In genomic region chr16:70696368-70696767, GRCh38 we compare ENCODE assay signal across 13 cellular contexts. TPM values are rescaled to one million over a fixed set of nuclear protein-coding genes. Genes with fewer than 3 reads are reported as not detected.
DNase-seq lines count a peak whose midpoint lies in the region; ATAC-seq and TF ChIP-seq lines count a peak whose summit lies in the region.
"Had no signal": no experiment of that assay in that cellular context is flagged by ENCODE, and none has a peak within 500 bp of the region (broad histone marks: within the 10 kb centered on the region; RNA-seq: fewer than 3 reads in every experiment).

No MANE protein-coding gene starts in this region.

- H3K9ac ChIP-seq in SK-N-SH, result no peak overlapping the region

- TF ChIP-seq EP300 in SK-N-SH (IDR thresholded peaks at IDR 0.05; ENCODE audit: borderline replicate concordance in 1 of 2, low read depth in 1 of 2, low read length in 1 of 2), result no peak
- no peak for TF ChIP-seq EP300 in gastroesophageal sphincter (IDR thresholded peaks at IDR 0.05)

- H3K4me3 ChIP-seq in SK-N-SH (ENCODE audit: low read depth in 2 of 2, low read length in 1 of 2), result no peak overlapping the region
- no peak overlapping the region for H3K4me3 ChIP-seq in RWPE2 (ENCODE audit: severe bottlenecking)
- no peak overlapping the region for H3K4me3 ChIP-seq in gastroesophageal sphincter
- no peak overlapping the region for H3K4me3 ChIP-seq in spleen

- H3K27me3 Mint-ChIP-seq in stimulated activated memory B cell treated with anti-CD40 and anti-IgM and Interleukin-4, amounts not matched to agents 10 μg/mL and 1 μg/mL and 100 μg/mL, for 72 hours, result no peaks in the 10 kb centered on the region
- H3K27me3 Mint-ChIP-seq: naive B cell had no signal

- TF ChIP-seq CTCF in SK-N-SH (IDR thresholded peaks at IDR 0.05) (no peak), RWPE2 (IDR thresholded peaks at IDR 0.05; ENCODE audit: poor library complexity, severe bottlenecking) (no peak), gastroesophageal sphincter (IDR thresholded peaks at IDR 0.05) (no peak), spleen (IDR thresholded peaks at IDR 0.05 in 8 of 11, conservative IDR thresholded peaks at IDR 0.05 in 3 of 11) (no peak)

- H3K27ac ChIP-seq in SK-N-SH (ENCODE audit: low read depth in 2 of 2, low read length in 1 of 2) (peak overlapping the region; percentile 33 to 89; a peak in 3 of 4 replicates), RWPE2 (ENCODE audit: poor library complexity, severe bottlenecking) (peak overlapping the region; percentile 92), gastroesophageal sphincter (peak overlapping the region in 3 of 4 donors; percentile 97 to 98 (median 97)), spleen (peak overlapping the region; percentile 27 to 90 (median 76))
- H3K27ac ChIP-seq: 22Rv1 had no signal

- H3K4me1 ChIP-seq in SK-N-SH (ENCODE audit: control insufficient read depth in 1 of 2, insufficient read depth in 2 of 2, low read depth in 1 of 2, low read length in 1 of 2) (peaks cover 43 to 83% of the 10 kb centered on the region in 2 experiments), RWPE2 (ENCODE audit: insufficient read depth, poor library complexity, severe bottlenecking) (peaks cover 66% of the 10 kb centered on the region), gastroesophageal sphincter (peaks cover 17 to 98% (median 73%) of the 10 kb centered on the region in 3 donors), spleen (peaks cover 40 to 100% (median 70%) of the 10 kb centered on the region in 6 donors)

- H3K9me3 ChIP-seq in SK-N-SH (no peaks in the 10 kb centered on the region), RWPE2 (ENCODE audit: severe bottlenecking) (no peaks in the 10 kb centered on the region), gastroesophageal sphincter (no peaks in the 10 kb centered on the region), spleen (no peaks in the 10 kb centered on the region)

- no peak for ATAC-seq in SK-N-SH treated with all-trans-retinoic acid at 6 μM for 48 hours
- no peak for ATAC-seq in RWPE2 (ENCODE audit: low read depth)
- ATAC-seq in gastroesophageal sphincter, result no peak
- ATAC-seq in stimulated activated memory B cell treated with anti-CD40 and anti-IgM and Interleukin-4, amounts not matched to agents 10 μg/mL and 1 μg/mL and 100 μg/mL, for 72 hours, result no peak
- no peak for ATAC-seq in HG03460 (IDR thresholded peaks at IDR 0.05; ENCODE audit: unreplicated experiment)

- 98% methylated on average over 4 of the region's 8 CpGs for WGBS in SK-N-SH (ENCODE audit: low lambda C conversion rate)
- WGBS in gastroesophageal sphincter (ENCODE audit: low coverage in 1 of 2), 2 donors, result 100% methylated on average over 1 of the region's 8 CpGs; no CpG with 5 or more reads in 1 of the 2 donors
- WGBS in spleen, 5 donors, result 89 to 95% (median 91%) methylated on average over 8 of the region's 8 CpGs

- no peak for TF ChIP-seq RAD21 in SK-N-SH (IDR thresholded peaks at IDR 0.05; ENCODE audit: low read length)

- peaks cover 3% of the 10 kb centered on the region for H3K4me1 Mint-ChIP-seq in stimulated activated memory B cell treated with anti-CD40 and anti-IgM and Interleukin-4, amounts not matched to agents 10 μg/mL and 1 μg/mL and 100 μg/mL, for 72 hours

- H3K27me3 ChIP-seq in SK-N-SH (ENCODE audit: insufficient read depth) (no peaks in the 10 kb centered on the region), RWPE2 (ENCODE audit: insufficient read depth, poor library complexity, severe bottlenecking) (no peaks in the 10 kb centered on the region), gastroesophageal sphincter (no peaks in the 10 kb centered on the region), spleen (replicated peaks in 1 of 7) (no peaks in the 10 kb centered on the region)

- H2AFZ ChIP-seq in SK-N-SH (ENCODE audit: low read depth), result no peak overlapping the region

- H3K4me2 ChIP-seq in SK-N-SH, result no peak overlapping the region

- H3K36me3 ChIP-seq in SK-N-SH (replicated peaks in 1 of 2; ENCODE audit: control insufficient read depth in 1 of 2, insufficient read depth in 2 of 2, low read length in 1 of 2), result no peaks in the 10 kb centered on the region
- no peaks in the 10 kb centered on the region for H3K36me3 ChIP-seq in RWPE2 (ENCODE audit: low read depth)
- H3K36me3 ChIP-seq in gastroesophageal sphincter, result peaks cover 0 to 9% of the 10 kb centered on the region in 2 donors
- H3K36me3 ChIP-seq in spleen, result peaks cover 0 to 85% (median 8%) of the 10 kb centered on the region in 6 donors

- DNase-seq in SK-N-SH (no peak), RWPE2 (ENCODE audit: low spot score) (no peak), spleen (no peak), DMS 273 (lab: John Stamatoyannopoulos, UW; ENCODE audit: unreplicated experiment) (no peak)
- DNase-seq: amniotic stem cell, naive B cell, NCI-H146, NCI-H748 treated with DMSO at 0.1 percent for 48 hours had no signal

- peaks cover 40% of the 10 kb centered on the region for H3K36me3 Mint-ChIP-seq in stimulated activated memory B cell treated with anti-CD40 and anti-IgM and Interleukin-4, amounts not matched to agents 10 μg/mL and 1 μg/mL and 100 μg/mL, for 72 hours

- H3K9me3 Mint-ChIP-seq in stimulated activated memory B cell treated with anti-CD40 and anti-IgM and Interleukin-4, amounts not matched to agents 10 μg/mL and 1 μg/mL and 100 μg/mL, for 72 hours, result no peaks in the 10 kb centered on the region
- H3K9me3 Mint-ChIP-seq: naive B cell had no signal

- no peaks in the 10 kb centered on the region for H3K79me2 ChIP-seq in SK-N-SH (ENCODE audit: insufficient read depth)

- H4K20me1 ChIP-seq in SK-N-SH (ENCODE audit: insufficient read depth), result no peaks in the 10 kb centered on the region

- H3K27ac Mint-ChIP-seq in stimulated activated memory B cell treated with anti-CD40 and anti-IgM and Interleukin-4, amounts not matched to agents 10 μg/mL and 1 μg/mL and 100 μg/mL, for 72 hours, result no peak overlapping the region

- H3K9me2 ChIP-seq in SK-N-SH, result no peaks in the 10 kb centered on the region

- TF ChIP-seq POLR2A in gastroesophageal sphincter (IDR thresholded peaks at IDR 0.05) (no peak), spleen (IDR thresholded peaks at IDR 0.05) (no peak)

- no peak overlapping the region for H3K4me3 Mint-ChIP-seq in stimulated activated memory B cell treated with anti-CD40 and anti-IgM and Interleukin-4, amounts not matched to agents 10 μg/mL and 1 μg/mL and 100 μg/mL, for 72 hours
- H3K4me3 Mint-ChIP-seq: naive B cell had no signal

- intact Hi-C loops in spleen (cut with DNase I; ENCODE audit: low total_unique reads), result no loop called here

- peaks cover 12% of the 10 kb centered on the region for H3F3A ChIP-seq in SK-N-SH (replicated peaks; ENCODE audit: insufficient read depth)

- POLR2A ChIA-PET in SK-N-SH (lab: Yijun Ruan, JAX), result interaction anchor here (1.1 kb wide), 1 partner anchor 9 kb away, joined by 4 read pairs; no protein-coding TSS in a partner anchor

- CTCF ChIA-PET in SK-N-SH (lab: Yijun Ruan, JAX), result interaction anchor here (1.5 to 3.8 kb wide), 4 partner anchors 8 to 75 kb away, joined by 4 to 21 read pairs (median 6); no protein-coding TSS in a partner anchor

TF ChIP-seq in SK-N-SH, 30 proteins besides CTCF, POLR2A, EP300 and RAD21 (continues in another document):
- no peak for TF ChIP-seq NRF1 (IDR thresholded peaks at IDR 0.05; ENCODE audit: low read depth, low read length)
- TF ChIP-seq USF2 (IDR thresholded peaks at IDR 0.05; ENCODE audit: borderline replicate concordance, low read depth, low read length), result no peak
- TF ChIP-seq FOXJ3 (CRISPR knock-in tag; IDR thresholded peaks at IDR 0.05), result no peak
- TF ChIP-seq TAF1 (IDR thresholded peaks at IDR 0.05; ENCODE audit: borderline replicate concordance, low read depth, low read length), result no peak
- no peak for TF ChIP-seq RFX5 (IDR thresholded peaks at IDR 0.05; ENCODE audit: low read length)

TF ChIP-seq in SK-N-SH treated with all-trans-retinoic acid at 6 μM for 48 hours, 23 proteins besides CTCF, POLR2A, EP300 and RAD21:
- TF ChIP-seq ARNTL (CRISPR knock-in tag; IDR thresholded peaks at IDR 0.05; ENCODE audit: borderline replicate concordance, low read depth) (no peak), PATZ1 (CRISPR knock-in tag; IDR thresholded peaks at IDR 0.05; ENCODE audit: borderline replicate concordance) (no peak), ZNF70 (CRISPR knock-in tag; IDR thresholded peaks at IDR 0.05) (no peak), ZNF8 (CRISPR knock-in tag; IDR thresholded peaks at IDR 0.05) (no peak)

RNA-seq across cellular contexts. Expression of gene MTSS2, which starts 10.5 kb away (rescaled TPM):
- polyA plus RNA-seq in SK-N-SH (2012; rRNA removed) (41.3 and 54.1 TPM in 2 replicates), spleen (10 to 100 TPM in 2 of 3 donors, 1 to 10 TPM in 1; 9.0 to 66.7 (median 12.2) TPM)
- 25.3 and 37.7 TPM in 2 replicates for polyA plus RNA-seq in SK-N-SH (2012; cell fraction: cytosol; rRNA removed)
- 114 and 150 TPM in 2 replicates for polyA plus RNA-seq in SK-N-SH (2012; cell fraction: nucleus; rRNA removed)
- total RNA-seq in gastroesophageal sphincter (100 to 1,000 TPM in 1 of 4 donors, 10 to 100 TPM in 3; 70.9 to 234 (median 85.9) TPM), spleen (100 to 1,000 TPM in 3 of 7 donors, 10 to 100 TPM in 4; 40.6 to 116 (median 94.6) TPM)

RNA-seq across cellular contexts. Expression of gene IL34, which starts 50.0 kb away (rescaled TPM):
- polyA plus RNA-seq in SK-N-SH (2012; rRNA removed) (0.18 and 0.19 TPM in 2 replicates), spleen (10 to 100 TPM; 20.3 to 82.3 (median 21.3) TPM)
- polyA plus RNA-seq in SK-N-SH (2012; cell fraction: cytosol; rRNA removed), result 0.17 and 0.26 TPM in 2 replicates
- 0.27 and 0.36 TPM in 2 replicates for polyA plus RNA-seq in SK-N-SH (2012; cell fraction: nucleus; rRNA removed)
- total RNA-seq in gastroesophageal sphincter (1 to 10 TPM; 1.6 to 4.1 (median 2.8) TPM), spleen (100 to 1,000 TPM in 5 of 7 donors, 10 to 100 TPM in 2; 48.2 to 258 (median 197) TPM)

Comparison
In these comparisons a context has a peak if more than half of its experiments do, and no peak if none do; other contexts are left out.
1. RNA of gene IL34, which starts 50.0 kb away (total RNA-seq): 48.2 to 258 TPM in spleen; 1.6 to 4.1 TPM in gastroesophageal sphincter; every median in the first group is over 4 times any median in the second.
2. Peak in every context shown above with its lines, with median percentiles within 50 percentile points of each other: H3K27ac ChIP-seq.